ENCODE assay signal across 21 cellular contexts in the genomic region with DNA sequence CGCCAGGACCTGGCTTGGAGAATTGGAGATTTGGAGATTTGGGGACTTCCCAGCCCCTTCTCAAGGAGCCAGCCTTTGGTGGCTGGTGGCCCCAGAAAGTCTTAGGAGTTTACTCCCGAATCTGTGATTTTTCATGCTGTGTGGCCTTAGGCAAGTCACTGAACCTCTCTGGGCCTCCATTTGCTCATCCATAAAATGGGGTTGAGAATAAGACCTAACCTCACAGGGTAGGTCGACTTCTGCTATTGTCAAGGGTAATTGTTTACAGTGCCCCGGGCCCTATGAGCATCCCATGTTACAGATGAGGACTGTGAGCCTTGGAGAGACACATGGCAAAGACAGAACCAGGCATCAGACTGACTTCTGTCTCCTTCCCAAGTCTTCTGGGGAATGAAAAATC. TPM values are rescaled to one million over a fixed set of nuclear protein-coding genes. Genes with fewer than 3 reads are reported as not detected.
A peak's percentile ranks its signal among the peaks of the same experiment; 100 is the strongest.
DNase-seq lines count a peak whose midpoint lies in the region; ATAC-seq, FAIRE-seq and TF ChIP-seq lines count a peak whose summit lies in the region.
"Had no signal": no experiment of that assay in that cellular context is flagged by ENCODE, and none has a peak within 500 bp of the region (broad histone marks: within the 10 kb centered on the region; RNA-seq: fewer than 3 reads in every experiment).

No MANE protein-coding gene starts in this region.

- POLR2A ChIA-PET in HepG2 (lab: Yijun Ruan, JAX) = no interaction called here

- H2AFZ ChIP-seq in HepG2 (ENCODE audit: low read length) (no peak overlapping the region), GM23248 (no peak overlapping the region)

- H3K4me2 ChIP-seq in HepG2 (ENCODE audit: low read depth, low read length) (no peak overlapping the region), GM23248 (ENCODE audit: unreplicated experiment) (no peak overlapping the region)

- no peaks in the 10 kb centered on the region for H3K9me2 ChIP-seq in GM23248 (ENCODE audit: insufficient read depth)

- in situ Hi-C loops in HepG2 (cut with HindIII; ENCODE audit: extremely low pct_ligation_motif_present, low pct_unique_long_range_greater_than_20kb) (no loop called here), GM23248 (cut with MboI) (no loop called here)

- H3K4me1 ChIP-seq in HepG2 (ENCODE audit: insufficient read depth, low read length) (peaks cover 17% of the 10 kb centered on the region), right lobe of liver (no peaks in the 10 kb centered on the region), GM23248 (ENCODE audit: insufficient read depth) (peaks cover 38% of the 10 kb centered on the region), kidney (ENCODE audit: control insufficient read depth in 1 of 2, insufficient read depth in 1 of 2, low read depth in 1 of 2, low read length in 2 of 2) (peaks cover 0 to 3% of the 10 kb centered on the region in 2 donors), stomach (peaks cover 0 to 41% (median 22%) of the 10 kb centered on the region in 4 donors)

- TF ChIP-seq CTCF in HepG2 (CRISPR knock-in tag; IDR thresholded peaks at IDR 0.05) = no peak
- no peak for TF ChIP-seq CTCF in right lobe of liver (IDR thresholded peaks at IDR 0.05)
- no peak for TF ChIP-seq CTCF in kidney (IDR thresholded peaks at IDR 0.05; ENCODE audit: borderline replicate concordance, extremely low read depth, insufficient read depth)
- TF ChIP-seq CTCF in stomach (IDR thresholded peaks at IDR 0.05) = no peak

- H3K27me3 ChIP-seq in HepG2 (ENCODE audit: control insufficient read depth in 1 of 2, insufficient read depth in 2 of 2, low read length in 2 of 2) (peaks cover 0 to 21% of the 10 kb centered on the region in 2 experiments; a peak in 4 of 5 replicates), right lobe of liver (no peaks in the 10 kb centered on the region), GM23248 (replicated peaks; ENCODE audit: insufficient read depth) (no peaks in the 10 kb centered on the region), stomach (peaks cover 0 to 8% (median 0%) of the 10 kb centered on the region in 3 donors)
- H3K27me3 ChIP-seq: dorsolateral prefrontal cortex had no signal

- CTCF ChIA-PET in HepG2 (lab: Yijun Ruan, JAX; ENCODE audit: low intra/inter-chr PET ratio, low total read pairs) = no interaction called here

- H3K79me2 ChIP-seq in HepG2 (ENCODE audit: insufficient read depth, low read length) (no peaks in the 10 kb centered on the region), GM23248 (ENCODE audit: insufficient read depth) (no peaks in the 10 kb centered on the region)

- no peak for TF ChIP-seq RAD21 in HepG2 (CRISPR knock-in tag; IDR thresholded peaks at IDR 0.05)

- H3K4me1 Mint-ChIP-seq in activated naive CD8-positive, alpha-beta T cell treated with anti-CD3 and anti-CD28 coated beads for 36 hours = peaks cover 50% of the 10 kb centered on the region
- peaks cover 48 to 67% (median 59%) of the 10 kb centered on the region in 3 donors for H3K4me1 Mint-ChIP-seq in naive B cell

- no peak for TF ChIP-seq EP300 in HepG2 (IDR thresholded peaks at IDR 0.05; ENCODE audit: low read depth in 2 of 2, low read length in 2 of 2)
- no peak for TF ChIP-seq EP300 in HepG2 (CRISPR knock-in tag; IDR thresholded peaks at IDR 0.05; ENCODE audit: borderline replicate concordance)
- no peak for TF ChIP-seq EP300 in stomach (IDR thresholded peaks at IDR 0.05)

- peak overlapping the region; percentile 28 for H3K27ac Mint-ChIP-seq in activated naive CD8-positive, alpha-beta T cell treated with anti-CD3 and anti-CD28 coated beads for 36 hours
- peak overlapping the region in 5 of 6 donors; percentile 61 to 99 (median 96) for H3K27ac Mint-ChIP-seq in naive B cell
- H3K27ac Mint-ChIP-seq: activated CD8-positive, alpha-beta memory T cell treated with anti-CD3 and anti-CD28 coated beads, Interleukin-2, amount 10 ng/mL, durations not matched to agents 7 days and 5 days had no signal

- H3K4me3 ChIP-seq in HepG2 (replicated peaks in 1 of 3; ENCODE audit: insufficient read depth in 1 of 3, low read depth in 2 of 3, low read length in 3 of 3) (no peak overlapping the region), right lobe of liver (no peak overlapping the region), GM23248 (no peak overlapping the region), kidney (ENCODE audit: low read length in 2 of 2) (no peak overlapping the region), stomach (no peak overlapping the region)
- H3K4me3 ChIP-seq: dorsolateral prefrontal cortex, lung, skin epidermis had no signal

- H3K9me3 ChIP-seq in HepG2 (ENCODE audit: low read length) = no peaks in the 10 kb centered on the region
- no peaks in the 10 kb centered on the region for H3K9me3 ChIP-seq in right lobe of liver
- H3K9me3 ChIP-seq in GM23248 (ENCODE audit: low read depth) = no peaks in the 10 kb centered on the region
- H3K9me3 ChIP-seq in kidney (ENCODE audit: control insufficient read depth in 1 of 2, low read length in 2 of 2) = peaks cover 0 to 5% of the 10 kb centered on the region in 2 donors
- no peaks in the 10 kb centered on the region for H3K9me3 ChIP-seq in stomach

- BruUV-seq in HepG2 (replicated peaks; lab: Mats Ljungman, UMichigan) = no TSS peak

- no peak overlapping the region for H3K4me3 Mint-ChIP-seq in activated naive CD8-positive, alpha-beta T cell treated with anti-CD3 and anti-CD28 coated beads for 36 hours
- no peak overlapping the region for H3K4me3 Mint-ChIP-seq in naive B cell
- H3K4me3 Mint-ChIP-seq: activated CD4-positive, alpha-beta T cell treated with anti-CD3 and anti-CD28 coated beads for 36 hours; activated CD8-positive, alpha-beta memory T cell treated with anti-CD3 and anti-CD28 coated beads, Interleukin-2, amount 10 ng/mL, durations not matched to agents 7 days and 5 days had no signal

- H3K27me3 Mint-ChIP-seq in activated naive CD8-positive, alpha-beta T cell treated with anti-CD3 and anti-CD28 coated beads for 36 hours = no peaks in the 10 kb centered on the region
- H3K27me3 Mint-ChIP-seq in naive B cell = peaks cover 0 to 6% (median 0%) of the 10 kb centered on the region in 3 donors
- H3K27me3 Mint-ChIP-seq: activated CD4-positive, alpha-beta T cell treated with anti-CD3 and anti-CD28 coated beads for 36 hours; activated CD8-positive, alpha-beta memory T cell treated with anti-CD3 and anti-CD28 coated beads, Interleukin-2, amount 10 ng/mL, durations not matched to agents 7 days and 5 days had no signal

- H3K27ac ChIP-seq in HepG2 (ENCODE audit: extremely low read length, insufficient read depth, low read length) (no peak overlapping the region), right lobe of liver (no peak overlapping the region), GM23248 (no peak overlapping the region), kidney (ENCODE audit: low read depth in 2 of 2, low read length in 2 of 2) (no peak overlapping the region), stomach (no peak overlapping the region)
- H3K27ac ChIP-seq: dorsolateral prefrontal cortex had no signal

- peaks cover 33% of the 10 kb centered on the region for H3F3A ChIP-seq in GM23248 (ENCODE audit: insufficient read depth)

- no peak overlapping the region for H3K9ac ChIP-seq in HepG2 (ENCODE audit: insufficient read depth, low read depth, low read length)
- H3K9ac ChIP-seq in GM23248 = no peak overlapping the region
- H3K9ac ChIP-seq in kidney (ENCODE audit: low read length in 2 of 2) = no peak overlapping the region

- WGBS in HepG2 (ENCODE audit: low lambda C conversion rate) = no CpG with 5 or more reads among the region's 4 CpGs
- WGBS in right lobe of liver (ENCODE audit: insufficient coverage, low coverage, low lambda C conversion rate, missing lambda C conversion rate) = 63% methylated on average over 4 of the region's 4 CpGs
- 87 to 92% methylated on average over 4 of the region's 4 CpGs for WGBS in GM23248 (ENCODE audit: low coverage in 1 of 2, low lambda C conversion rate in 2 of 2, missing lambda C conversion rate in 2 of 2), 2 experiments
- WGBS in stomach, 5 donors = 74 to 85% (median 81%) methylated on average over 3 to 4 of the region's 4 CpGs

- no peak for ATAC-seq in HepG2
- no peak for ATAC-seq in right lobe of liver
- no peak for ATAC-seq in naive B cell (ENCODE audit: low read depth in 2 of 2)
- ATAC-seq in GM21390 (IDR thresholded peaks at IDR 0.05; ENCODE audit: unreplicated experiment) = no peak
- ATAC-seq: activated CD4-positive, alpha-beta T cell treated with anti-CD3 and anti-CD28 coated beads for 36 hours; activated CD8-positive, alpha-beta memory T cell treated with anti-CD3 and anti-CD28 coated beads, Interleukin-2, amount 10 ng/mL, durations not matched to agents 7 days and 5 days had no signal

- TF ChIP-seq POLR2A in HepG2 (IDR thresholded peaks at IDR 0.05; ENCODE audit: insufficient read depth in 1 of 2, low read depth in 2 of 2, low read length in 2 of 2) (no peak), right lobe of liver (IDR thresholded peaks at IDR 0.05) (no peak), stomach (IDR thresholded peaks at IDR 0.05) (no peak)

- intact Hi-C loops in HepG2 (cut with micrococcal nuclease; ENCODE audit: unreplicated experiment) (no loop called here), right lobe of liver (cut with DNase I) (loop anchor here (5.0 kb wide), 2 partner anchors 37 to 47 kb away; no protein-coding TSS in a partner anchor), kidney (cut with DNase I) (no loop called here), stomach (cut with DNase I; ENCODE audit: low total_unique reads) (no loop called here)

- FAIRE-seq in HepG2 (lab: Jason Lieb, UNC) = no peak
- no peak for FAIRE-seq in kidney (lab: Jason Lieb, UNC)
- FAIRE-seq: HTR-8/SVneo had no signal

- H3K36me3 ChIP-seq in HepG2 (replicated peaks in 1 of 2; ENCODE audit: control insufficient read depth in 1 of 2, insufficient read depth in 2 of 2, low read length in 2 of 2) (no peaks in the 10 kb centered on the region), right lobe of liver (no peaks in the 10 kb centered on the region), GM23248 (ENCODE audit: low read depth) (no peaks in the 10 kb centered on the region), kidney (ENCODE audit: control insufficient read depth in 1 of 2, insufficient read depth in 2 of 2, low read length in 2 of 2) (no peaks in the 10 kb centered on the region), stomach (no peaks in the 10 kb centered on the region)

- H3K36me3 Mint-ChIP-seq in activated naive CD8-positive, alpha-beta T cell treated with anti-CD3 and anti-CD28 coated beads for 36 hours = peaks cover 12% of the 10 kb centered on the region
- peaks cover 6 to 10% of the 10 kb centered on the region in 2 donors for H3K36me3 Mint-ChIP-seq in naive B cell

- peaks cover 10% of the 10 kb centered on the region for H3K9me3 Mint-ChIP-seq in activated naive CD8-positive, alpha-beta T cell treated with anti-CD3 and anti-CD28 coated beads for 36 hours
- H3K9me3 Mint-ChIP-seq in naive B cell = peaks cover 0 to 9% (median 4%) of the 10 kb centered on the region in 7 donors

- H4K20me1 ChIP-seq in HepG2 (ENCODE audit: insufficient read depth, low read length) (no peaks in the 10 kb centered on the region), GM23248 (ENCODE audit: insufficient read depth) (no peaks in the 10 kb centered on the region)

- no peak for DNase-seq in HepG2 (ENCODE audit: low spot score)
- no peak for DNase-seq in right lobe of liver
- DNase-seq in activated naive CD8-positive, alpha-beta T cell treated with anti-CD3 and anti-CD28 coated beads for 36 hours = no peak
- DNase-seq in naive B cell = no peak
- no peak for DNase-seq in GM23248
- no peak for DNase-seq in kidney
- no peak for DNase-seq in stomach
- DNase-seq: activated CD4-positive, alpha-beta T cell treated with anti-CD3 and anti-CD28 coated beads for 36 hours; activated CD8-positive, alpha-beta memory T cell treated with anti-CD3 and anti-CD28 coated beads, Interleukin-2, amount 10 ng/mL, durations not matched to agents 7 days and 5 days; activated naive CD4-positive, alpha-beta T cell treated with anti-CD3 and anti-CD28 coated beads, Interleukin-2, amount 50 U/mL, for 16 hours; C1 segment of cervical spinal cord; dorsolateral prefrontal cortex; Karpas-422; kidney glomerular epithelial cell; NCI-H510A; SIG-M5; stimulated activated CD4-positive, alpha-beta T cell treated with anti-CD3 and anti-CD28 coated beads, Interleukin-1b, Interleukin-23, amount 100 ng/mL, for 48 hours had no signal

RNA-seq across cellular contexts. Expression of a gene that starts 16.2 kb away (rescaled TPM):
- total RNA-seq in HepG2 (2016; rRNA removed; fragmentation: Illumina TruSeq; extraction: Trizol) = not detected in 2 replicates
- not detected in 2 replicates for total RNA-seq in HepG2 (2016; cell fraction: cytosol; rRNA removed; fragmentation: Illumina TruSeq; extraction: Trizol; ENCODE audit: low read depth)
- not detected in 2 replicates for total RNA-seq in HepG2 (2016; cell fraction: insoluble cytoplasmic fraction; rRNA removed; fragmentation: Illumina TruSeq; extraction: Trizol)
- not detected in 2 replicates for total RNA-seq in HepG2 (2016; cell fraction: membrane; rRNA removed; fragmentation: Illumina TruSeq; extraction: Trizol)
- total RNA-seq in HepG2 (2016; cell fraction: nucleus; rRNA removed; fragmentation: Illumina TruSeq; extraction: Trizol) = not detected in 2 replicates
- not detected in 2 replicates for polyA plus RNA-seq in HepG2 (2011; rRNA removed)
- not detected in 2 replicates for polyA plus RNA-seq in HepG2 (2011; cell fraction: cytosol; rRNA removed)
- not detected in 2 replicates for polyA plus RNA-seq in HepG2 (2011; cell fraction: nucleus; rRNA removed)
- not detected in 2 replicates for polyA plus RNA-seq in HepG2 (2012)
- polyA plus RNA-seq in HepG2 (2016; cell fraction: cytosol; fragmentation: Illumina TruSeq; extraction: Trizol; ENCODE audit: low read depth) = not detected in 2 replicates
- polyA plus RNA-seq in HepG2 (2016; cell fraction: insoluble cytoplasmic fraction; fragmentation: Illumina TruSeq; extraction: Trizol; ENCODE audit: low read depth) = not detected in 2 replicates
- not detected in 2 replicates for polyA plus RNA-seq in HepG2 (2016; cell fraction: membrane; fragmentation: Illumina TruSeq; extraction: Trizol; ENCODE audit: low read depth)
- polyA plus RNA-seq in HepG2 (2016; cell fraction: nucleus; fragmentation: Illumina TruSeq; extraction: Trizol; ENCODE audit: insufficient read depth, low read depth) = not detected in 2 replicates
- polyA minus RNA-seq in HepG2 (2011; rRNA and poly(A)+ RNA removed; ENCODE audit: low replicate concordance) = not detected in 2 replicates
- not detected in 2 replicates for polyA minus RNA-seq in HepG2 (2011; cell fraction: cytosol; rRNA and poly(A)+ RNA removed)
- not detected in 2 replicates for polyA minus RNA-seq in HepG2 (2011; cell fraction: nucleus; rRNA and poly(A)+ RNA removed)
- total RNA-seq in right lobe of liver = under 1 TPM in 4 of 6 experiments, not detected in 2; 0.09 to 0.38 (median 0.22) TPM
- total RNA-seq in activated naive CD8-positive, alpha-beta T cell treated with anti-CD3 and anti-CD28 coated beads for 36 hours = under 1 TPM in 1 of 2 experiments, not detected in 1; 0.12 TPM
- polyA plus RNA-seq in naive B cell (ENCODE audit: low read depth in 6 of 6) = not detected
- 58.6 and 93.2 TPM in 2 replicates for total RNA-seq in GM23248 (2014; rRNA removed; shearing (Covaris generic))
- 55.5 and 58.1 TPM in 2 replicates for polyA plus RNA-seq in GM23248 (2016; fragmentation: Nextera tagmentation; extraction: Ambion mirVana)
- total RNA-seq in kidney = 15.8 TPM
- 4.1 TPM for polyA plus RNA-seq in kidney (ENCODE audit: insufficient read depth, low read depth, low replicate concordance)
- 10 to 100 TPM in 2 of 5 donors, under 1 TPM in 2, not detected in 1; 0.45 to 16.2 (median 6.0) TPM for total RNA-seq in stomach
- polyA plus RNA-seq in stomach = 10 to 100 TPM in 2 of 3 donors, 1 to 10 TPM in 1; 1.3 to 17.1 (median 14.8) TPM

RNA-seq across cellular contexts. Expression of a gene that starts 19.7 kb away (rescaled TPM):
- total RNA-seq in HepG2 (2016; rRNA removed; fragmentation: Illumina TruSeq; extraction: Trizol) (not detected in 2 replicates), right lobe of liver (1 to 10 TPM; 1.5 to 6.0 (median 3.1) TPM), kidney (14.3 TPM), stomach (1 to 10 TPM; 1.2 to 6.1 (median 2.4) TPM)
- total RNA-seq in HepG2 (2016; cell fraction: cytosol; rRNA removed; fragmentation: Illumina TruSeq; extraction: Trizol; ENCODE audit: low read depth) = not detected in 2 replicates
- not detected in 2 replicates for total RNA-seq in HepG2 (2016; cell fraction: insoluble cytoplasmic fraction; rRNA removed; fragmentation: Illumina TruSeq; extraction: Trizol)
- total RNA-seq in HepG2 (2016; cell fraction: membrane; rRNA removed; fragmentation: Illumina TruSeq; extraction: Trizol) = not detected in 2 replicates
- not detected in 2 replicates for total RNA-seq in HepG2 (2016; cell fraction: nucleus; rRNA removed; fragmentation: Illumina TruSeq; extraction: Trizol)
- polyA plus RNA-seq in HepG2 (2011; rRNA removed) (0.07 and 0.12 TPM in 2 replicates), naive B cell (ENCODE audit: low read depth in 6 of 6) (10 to 100 TPM; 28.4 to 56.4 (median 36.0) TPM), GM23248 (2016; fragmentation: Nextera tagmentation; extraction: Ambion mirVana) (6.2 and 6.7 TPM in 2 replicates), kidney (ENCODE audit: insufficient read depth, low read depth, low replicate concordance) (3.7 TPM), stomach (1 to 10 TPM; 1.7 to 4.1 (median 3.5) TPM)
- 0.07 and 0.08 TPM in 2 replicates for polyA plus RNA-seq in HepG2 (2011; cell fraction: cytosol; rRNA removed)
- polyA plus RNA-seq in HepG2 (2011; cell fraction: nucleus; rRNA removed) = 0.14 and 0.16 TPM in 2 replicates
- not detected in 2 replicates for polyA plus RNA-seq in HepG2 (2012)
- polyA plus RNA-seq in HepG2 (2016; cell fraction: cytosol; fragmentation: Illumina TruSeq; extraction: Trizol; ENCODE audit: low read depth) = not detected in 2 replicates
- polyA plus RNA-seq in HepG2 (2016; cell fraction: insoluble cytoplasmic fraction; fragmentation: Illumina TruSeq; extraction: Trizol; ENCODE audit: low read depth) = 0.10 TPM in 1 of 2 replicates, not detected in the other
- polyA plus RNA-seq in HepG2 (2016; cell fraction: membrane; fragmentation: Illumina TruSeq; extraction: Trizol; ENCODE audit: low read depth) = not detected in 2 replicates
- not detected in 2 replicates for polyA plus RNA-seq in HepG2 (2016; cell fraction: nucleus; fragmentation: Illumina TruSeq; extraction: Trizol; ENCODE audit: insufficient read depth, low read depth)
- polyA minus RNA-seq in HepG2 (2011; rRNA and poly(A)+ RNA removed; ENCODE audit: low replicate concordance) = 0.26 and 2.7 TPM in 2 replicates
- not detected in 2 replicates for polyA minus RNA-seq in HepG2 (2011; cell fraction: cytosol; rRNA and poly(A)+ RNA removed)
- polyA minus RNA-seq in HepG2 (2011; cell fraction: nucleus; rRNA and poly(A)+ RNA removed) = not detected in 2 replicates
- 10 to 100 TPM; 22.2 to 23.0 TPM for total RNA-seq in activated naive CD8-positive, alpha-beta T cell treated with anti-CD3 and anti-CD28 coated beads for 36 hours
- total RNA-seq in GM23248 (2014; rRNA removed; shearing (Covaris generic)) = 4.4 and 6.1 TPM in 2 replicates

RNA-seq across cellular contexts. Expression of a gene that starts 51.6 kb away (rescaled TPM):
- total RNA-seq in HepG2 (2016; rRNA removed; fragmentation: Illumina TruSeq; extraction: Trizol) (107 and 131 TPM in 2 replicates), right lobe of liver (10 to 100 TPM; 36.7 to 81.8 (median 58.4) TPM), kidney (183 TPM), stomach (100 to 1,000 TPM in 3 of 5 donors, 10 to 100 TPM in 2; 83.3 to 251 (median 154) TPM)
- total RNA-seq in HepG2 (2016; cell fraction: cytosol; rRNA removed; fragmentation: Illumina TruSeq; extraction: Trizol; ENCODE audit: low read depth) = 132 and 143 TPM in 2 replicates
- 110 and 134 TPM in 2 replicates for total RNA-seq in HepG2 (2016; cell fraction: insoluble cytoplasmic fraction; rRNA removed; fragmentation: Illumina TruSeq; extraction: Trizol)
- total RNA-seq in HepG2 (2016; cell fraction: membrane; rRNA removed; fragmentation: Illumina TruSeq; extraction: Trizol) = 177 and 190 TPM in 2 replicates
- total RNA-seq in HepG2 (2016; cell fraction: nucleus; rRNA removed; fragmentation: Illumina TruSeq; extraction: Trizol) = 57.1 and 61.7 TPM in 2 replicates
- polyA plus RNA-seq in HepG2 (2011; rRNA removed) (85.9 and 94.4 TPM in 2 replicates), naive B cell (ENCODE audit: low read depth in 6 of 6) (100 to 1,000 TPM; 316 to 418 (median 365) TPM), GM23248 (2016; fragmentation: Nextera tagmentation; extraction: Ambion mirVana) (237 and 240 TPM in 2 replicates), kidney (ENCODE audit: insufficient read depth, low read depth, low replicate concordance) (511 TPM), stomach (100 to 1,000 TPM; 140 to 256 (median 177) TPM)
- polyA plus RNA-seq in HepG2 (2011; cell fraction: cytosol; rRNA removed) = 52.6 and 73.1 TPM in 2 replicates
- polyA plus RNA-seq in HepG2 (2011; cell fraction: nucleus; rRNA removed) = 109 and 121 TPM in 2 replicates
- 68.8 and 75.6 TPM in 2 replicates for polyA plus RNA-seq in HepG2 (2012)
- polyA plus RNA-seq in HepG2 (2016; cell fraction: cytosol; fragmentation: Illumina TruSeq; extraction: Trizol; ENCODE audit: low read depth) = 179 and 208 TPM in 2 replicates
- 160 and 163 TPM in 2 replicates for polyA plus RNA-seq in HepG2 (2016; cell fraction: insoluble cytoplasmic fraction; fragmentation: Illumina TruSeq; extraction: Trizol; ENCODE audit: low read depth)
- 188 and 198 TPM in 2 replicates for polyA plus RNA-seq in HepG2 (2016; cell fraction: membrane; fragmentation: Illumina TruSeq; extraction: Trizol; ENCODE audit: low read depth)
- 121 and 125 TPM in 2 replicates for polyA plus RNA-seq in HepG2 (2016; cell fraction: nucleus; fragmentation: Illumina TruSeq; extraction: Trizol; ENCODE audit: insufficient read depth, low read depth)
- 27.0 and 56.6 TPM in 2 replicates for polyA minus RNA-seq in HepG2 (2011; rRNA and poly(A)+ RNA removed; ENCODE audit: low replicate concordance)
- 22.4 and 23.6 TPM in 2 replicates for polyA minus RNA-seq in HepG2 (2011; cell fraction: cytosol; rRNA and poly(A)+ RNA removed)
- 41.3 and 43.5 TPM in 2 replicates for polyA minus RNA-seq in HepG2 (2011; cell fraction: nucleus; rRNA and poly(A)+ RNA removed)
- 10 to 100 TPM; 69.5 TPM for total RNA-seq in activated naive CD8-positive, alpha-beta T cell treated with anti-CD3 and anti-CD28 coated beads for 36 hours
- total RNA-seq in GM23248 (2014; rRNA removed; shearing (Covaris generic)) = 145 and 159 TPM in 2 replicates

RNA-seq across cellular contexts. Expression of a gene that starts 53.1 kb away (rescaled TPM):
- 60.7 and 69.9 TPM in 2 replicates for total RNA-seq in HepG2 (2016; rRNA removed; fragmentation: Illumina TruSeq; extraction: Trizol)
- total RNA-seq in HepG2 (2016; cell fraction: cytosol; rRNA removed; fragmentation: Illumina TruSeq; extraction: Trizol; ENCODE audit: low read depth) = 21.9 and 27.2 TPM in 2 replicates
- 55.9 and 75.2 TPM in 2 replicates for total RNA-seq in HepG2 (2016; cell fraction: insoluble cytoplasmic fraction; rRNA removed; fragmentation: Illumina TruSeq; extraction: Trizol)
- 19.7 and 22.5 TPM in 2 replicates for total RNA-seq in HepG2 (2016; cell fraction: membrane; rRNA removed; fragmentation: Illumina TruSeq; extraction: Trizol)
- 77.0 and 82.1 TPM in 2 replicates for total RNA-seq in HepG2 (2016; cell fraction: nucleus; rRNA removed; fragmentation: Illumina TruSeq; extraction: Trizol)
- 15.3 and 16.1 TPM in 2 replicates for polyA plus RNA-seq in HepG2 (2011; rRNA removed)
- 8.3 and 9.4 TPM in 2 replicates for polyA plus RNA-seq in HepG2 (2011; cell fraction: cytosol; rRNA removed)
- 27.3 and 39.2 TPM in 2 replicates for polyA plus RNA-seq in HepG2 (2011; cell fraction: nucleus; rRNA removed)
- 26.6 and 31.2 TPM in 2 replicates for polyA plus RNA-seq in HepG2 (2012)
- polyA plus RNA-seq in HepG2 (2016; cell fraction: cytosol; fragmentation: Illumina TruSeq; extraction: Trizol; ENCODE audit: low read depth) = 2.3 and 2.5 TPM in 2 replicates
- polyA plus RNA-seq in HepG2 (2016; cell fraction: insoluble cytoplasmic fraction; fragmentation: Illumina TruSeq; extraction: Trizol; ENCODE audit: low read depth) = 35.5 and 40.7 TPM in 2 replicates
- 5.1 and 6.5 TPM in 2 replicates for polyA plus RNA-seq in HepG2 (2016; cell fraction: membrane; fragmentation: Illumina TruSeq; extraction: Trizol; ENCODE audit: low read depth)
- polyA plus RNA-seq in HepG2 (2016; cell fraction: nucleus; fragmentation: Illumina TruSeq; extraction: Trizol; ENCODE audit: insufficient read depth, low read depth) = 53.6 and 61.3 TPM in 2 replicates
- 27.4 and 45.1 TPM in 2 replicates for polyA minus RNA-seq in HepG2 (2011; rRNA and poly(A)+ RNA removed; ENCODE audit: low replicate concordance)
- polyA minus RNA-seq in HepG2 (2011; cell fraction: cytosol; rRNA and poly(A)+ RNA removed) = 11.9 and 15.4 TPM in 2 replicates
- 155 and 179 TPM in 2 replicates for polyA minus RNA-seq in HepG2 (2011; cell fraction: nucleus; rRNA and poly(A)+ RNA removed)
- total RNA-seq in right lobe of liver = 10 to 100 TPM; 13.2 to 28.4 (median 20.6) TPM
- total RNA-seq in activated naive CD8-positive, alpha-beta T cell treated with anti-CD3 and anti-CD28 coated beads for 36 hours = 10 to 100 TPM; 78.7 to 80.9 TPM
- 10 to 100 TPM; 24.7 to 57.9 (median 36.4) TPM for polyA plus RNA-seq in naive B cell (ENCODE audit: low read depth in 6 of 6)
- 29.7 and 34.0 TPM in 2 replicates for total RNA-seq in GM23248 (2014; rRNA removed; shearing (Covaris generic))
- polyA plus RNA-seq in GM23248 (2016; fragmentation: Nextera tagmentation; extraction: Ambion mirVana) = 20.5 and 20.8 TPM in 2 replicates
- total RNA-seq in kidney = 59.1 TPM
- polyA plus RNA-seq in kidney (ENCODE audit: insufficient read depth, low read depth, low replicate concordance) = 14.9 TPM
- 100 to 1,000 TPM in 1 of 5 donors, 10 to 100 TPM in 4; 47.2 to 106 (median 56.2) TPM for total RNA-seq in stomach
- polyA plus RNA-seq in stomach = 10 to 100 TPM; 11.7 to 12.4 (median 12.0) TPM

Comparison
In these comparisons a context has a peak if more than half of its experiments do, and no peak if none do; other contexts are left out.
1. intact Hi-C loops: an anchor here in right lobe of liver (5.0 kb wide); none called in HepG2, kidney and stomach.